17 cellular contexts compared by ENCODE assay signal in genomic region chr13:43805681-43806128, GRCh38. TPM values are rescaled to one million over a fixed set of nuclear protein-coding genes. Genes with fewer than 3 reads are reported as not detected.
DNase-seq lines count a peak whose midpoint lies in the region; ATAC-seq and TF ChIP-seq lines count a peak whose summit lies in the region.
"Had no signal": no experiment of that assay in that cellular context is flagged by ENCODE, and none has a peak within 500 bp of the region (broad histone marks: within the 10 kb centered on the region; RNA-seq: fewer than 3 reads in every experiment).

No MANE protein-coding gene starts in this region.

- H3K4me3 Mint-ChIP-seq in WTC11, result peak overlapping the region; percentile 12; the same call in 1 of the 2 replicates
- H3K4me3 Mint-ChIP-seq: activated naive CD4-positive, alpha-beta T cell treated with anti-CD3 and anti-CD28 coated beads, Interleukin-2, amount 50 U/mL, for 24 hours; natural killer cell treated with Interleukin-12 subunit alpha and Interleukin-12 subunit beta and Interleukin-15 and Interleukin-18, amount 100 ng/mL, for 72 hours; stimulated activated naive CD8-positive, alpha-beta T cell treated with anti-CD3 and anti-CD28 coated beads, Interleukin-15, Interleukin-2, amounts not matched to agents 100 ng/mL and 50 ng/mL, for 24 hours had no signal

- POLR2A ChIA-PET in WTC11 (lab: Charles Lee), result no interaction called here

- peaks cover 2% of the 10 kb centered on the region; the same call in 1 of the 2 replicates for H3K36me3 Mint-ChIP-seq in WTC11
- H3K36me3 Mint-ChIP-seq: activated naive CD4-positive, alpha-beta T cell treated with anti-CD3 and anti-CD28 coated beads, Interleukin-2, amount 50 U/mL, for 24 hours; natural killer cell treated with Interleukin-12 subunit alpha and Interleukin-12 subunit beta and Interleukin-15 and Interleukin-18, amount 100 ng/mL, for 72 hours had no signal

- TF ChIP-seq CTCF in WTC11 (IDR thresholded peaks at IDR 0.05), result no peak

- H3K27ac ChIP-seq in ACC112 (ENCODE audit: low read depth, low read length), result peak overlapping the region; percentile 60
- H3K27ac ChIP-seq: cardiac muscle cell, prostate gland had no signal

- CTCF ChIA-PET in WTC11 (lab: Charles Lee), result interaction anchor here (0.6 to 2.5 kb wide), 6 partner anchors 19 to 690 kb away, joined by 3 to 17 read pairs (median 6); partner anchors contain the start of gene ENOX1

- peak; percentile 76 for DNase-seq in HT1080 (ENCODE audit: low read depth)
- DNase-seq in WTC11 (ENCODE audit: low spot score), result no peak
- peak; percentile 15 for DNase-seq in glomerular visceral epithelial cell (ENCODE audit: extremely low spot score)
- DNase-seq: activated CD4-positive, alpha-beta T cell treated with anti-CD3 and anti-CD28 coated beads, Interleukin-2, amount 50 U/mL, for 1 hour; activated T-cell treated with anti-CD3 and anti-CD28 coated beads, Interleukin-2, amount 50 U/mL, for 1 hour had no signal

- peaks cover 29% of the 10 kb centered on the region for H3K4me1 Mint-ChIP-seq in WTC11

- no peaks in the 10 kb centered on the region for H3K27me3 Mint-ChIP-seq in WTC11 (ENCODE audit: low read depth)

- peak overlapping the region; percentile 53 for H3K27ac Mint-ChIP-seq in WTC11
- H3K27ac Mint-ChIP-seq: activated naive CD4-positive, alpha-beta T cell treated with anti-CD3 and anti-CD28 coated beads, Interleukin-2, amount 50 U/mL, for 24 hours; natural killer cell treated with Interleukin-12 subunit alpha and Interleukin-12 subunit beta and Interleukin-15 and Interleukin-18, amount 100 ng/mL, for 72 hours; stimulated activated naive CD8-positive, alpha-beta T cell treated with anti-CD3 and anti-CD28 coated beads, Interleukin-15, Interleukin-2, amounts not matched to agents 100 ng/mL and 50 ng/mL, for 24 hours had no signal

- H3K36me3 ChIP-seq in ACC112 (ENCODE audit: insufficient read depth, low read length), result no peaks in the 10 kb centered on the region
- H3K36me3 ChIP-seq: cardiac muscle cell, prostate gland had no signal

- peaks cover 3% of the 10 kb centered on the region; the same call in 1 of the 2 replicates for H3K9me3 Mint-ChIP-seq in WTC11
- H3K9me3 Mint-ChIP-seq: activated naive CD4-positive, alpha-beta T cell treated with anti-CD3 and anti-CD28 coated beads, Interleukin-2, amount 50 U/mL, for 24 hours; natural killer cell treated with Interleukin-12 subunit alpha and Interleukin-12 subunit beta and Interleukin-15 and Interleukin-18, amount 100 ng/mL, for 72 hours; stimulated activated naive CD8-positive, alpha-beta T cell treated with anti-CD3 and anti-CD28 coated beads, Interleukin-15, Interleukin-2, amounts not matched to agents 100 ng/mL and 50 ng/mL, for 24 hours had no signal

- H2AFZ ChIP-seq in ACC112 (ENCODE audit: low read length, unreplicated experiment), result no peak overlapping the region

- no peaks in the 10 kb centered on the region for H3K27me3 ChIP-seq in ACC112 (ENCODE audit: insufficient read depth, low read length)
- H3K27me3 ChIP-seq: cardiac muscle cell had no signal

- no peak overlapping the region for H3K4me3 ChIP-seq in ACC112 (ENCODE audit: low read depth, low read length)
- H3K4me3 ChIP-seq: cardiac muscle cell, lung, prostate gland had no signal

- ATAC-seq in WTC11 (peak; percentile 58), HG03139 (IDR thresholded peaks at IDR 0.05; ENCODE audit: unreplicated experiment) (no peak), GM19463 (IDR thresholded peaks at IDR 0.05; ENCODE audit: unreplicated experiment) (no peak), GM18502 (IDR thresholded peaks at IDR 0.05; ENCODE audit: poor library complexity, unreplicated experiment) (no peak), GM19324 (IDR thresholded peaks at IDR 0.05; ENCODE audit: low FRiP score, unreplicated experiment) (no peak)
- ATAC-seq: HepG2 had no signal

- peaks cover 10% of the 10 kb centered on the region for H3K4me1 ChIP-seq in ACC112 (ENCODE audit: control insufficient read depth, insufficient read depth, low read length, unreplicated experiment)
- H3K4me1 ChIP-seq: prostate gland had no signal

- H3K79me2 ChIP-seq in ACC112 (ENCODE audit: control insufficient read depth, insufficient read depth, low read length, unreplicated experiment), result no peaks in the 10 kb centered on the region

TF ChIP-seq in WTC11, 78 proteins besides CTCF, POLR2A, EP300 and RAD21:
- TF ChIP-seq ZNF396 (CRISPR knock-in tag; IDR thresholded peaks at IDR 0.05; ENCODE audit: borderline replicate concordance), result no peak
- no peak for TF ChIP-seq ESRRA (CRISPR knock-in tag; IDR thresholded peaks at IDR 0.05; ENCODE audit: borderline replicate concordance)
- TF ChIP-seq MLX (CRISPR knock-in tag; IDR thresholded peaks at IDR 0.05), result no peak
- TF ChIP-seq CREB1 (CRISPR knock-in tag; IDR thresholded peaks at IDR 0.05), result no peak
- TF ChIP-seq ZNF281 (CRISPR knock-in tag; IDR thresholded peaks at IDR 0.05), result no peak
- TF ChIP-seq MAX (CRISPR knock-in tag; IDR thresholded peaks at IDR 0.05), result no peak
- TF ChIP-seq E2F4 (CRISPR knock-in tag; IDR thresholded peaks at IDR 0.05; ENCODE audit: borderline replicate concordance, low read depth), result no peak
- no peak for TF ChIP-seq ELF4 (CRISPR knock-in tag; IDR thresholded peaks at IDR 0.05; ENCODE audit: low read depth)
TF ChIP-seq in WTC11: peak in this region for 0.

RNA-seq across cellular contexts. Expression of gene ENOX1, which starts 18.9 kb away (rescaled TPM):
- 2.8 and 3.2 TPM in 2 replicates for total RNA-seq in HT1080 (2014; rRNA removed; shearing (Covaris generic))
- 2.6 and 4.8 TPM in 2 replicates for polyA plus RNA-seq in HT1080 (2015; cell fraction: cytosol; rRNA removed)
- 1.7 and 2.1 TPM in 2 replicates for polyA plus RNA-seq in HT1080 (2015; cell fraction: nucleus; rRNA removed)
- total RNA-seq in WTC11 (2021), result 0.09 to 0.26 TPM (median 0.16 TPM) in 3 replicates
- total RNA-seq: HepG2 had no signal
- polyA plus RNA-seq: HepG2 had no signal
